24 cellular contexts compared by ENCODE assay signal in the genomic region with DNA sequence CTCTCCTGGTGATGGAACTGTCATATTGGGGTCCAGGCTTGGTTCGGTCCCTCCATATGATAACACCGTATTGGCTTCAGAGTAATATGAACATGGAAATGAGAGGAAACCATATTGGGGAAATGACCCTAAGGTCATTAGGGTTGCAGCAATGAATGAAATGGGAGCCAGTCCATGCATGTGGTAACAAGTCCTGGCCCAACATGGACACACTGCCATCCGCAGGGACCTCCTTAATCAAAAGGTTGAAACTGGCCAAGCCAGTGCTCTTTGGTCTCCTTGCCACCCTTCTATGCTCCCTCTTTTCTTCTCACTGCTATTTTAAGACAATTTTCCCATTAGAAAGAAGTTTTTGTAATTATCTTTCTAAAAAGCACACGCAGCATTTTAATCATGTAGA. TPM values are rescaled to one million over a fixed set of nuclear protein-coding genes. Genes with fewer than 3 reads are reported as not detected.
"Had no signal": no experiment of that assay in that cellular context is flagged by ENCODE, and none has a peak within 500 bp of the region (broad histone marks: within the 10 kb centered on the region; RNA-seq: fewer than 3 reads in every experiment).

No MANE protein-coding gene starts in this region.

- H3K27ac ChIP-seq: brain microvascular endothelial cell, epithelial cell of prostate had no signal

- DNase-seq: activated CD4-positive, alpha-beta memory T cell treated with anti-CD3 and anti-CD28 coated beads for 36 hours; activated CD4-positive, alpha-beta T cell treated with anti-CD3 and anti-CD28 coated beads for 36 hours; activated CD4-positive, alpha-beta T cell treated with anti-CD3 and anti-CD28 coated beads, Interleukin-2, amount 10 ng/mL, durations not matched to agents 24 days and 14 days; activated CD4-positive, CD25-positive, alpha-beta regulatory T cell; activated CD4-positive, CD25-positive, alpha-beta regulatory T cell treated with anti-CD3 and anti-CD28 coated beads, Interleukin-2, amount 50 U/mL, for 72 hours; activated CD8-positive, alpha-beta memory T cell treated with anti-CD3 and anti-CD28 coated beads, Interleukin-2, amount 10 ng/mL, durations not matched to agents 7 days and 5 days; activated CD8-positive, alpha-beta memory T cell treated with anti-CD3 and anti-CD28 coated beads, Interleukin-2, amount 50 U/mL, for 4 hours; activated CD8-positive, alpha-beta T cell treated with anti-CD3 and anti-CD28 coated beads, Interleukin-2, amount 10 ng/mL, durations not matched to agents 7 days and 5 days; activated effector memory CD4-positive, alpha-beta T cell treated with anti-CD3 and anti-CD28 coated beads, Interleukin-2, amount 50 U/mL, for 16 hours; activated naive CD4-positive, alpha-beta T cell treated with anti-CD3 and anti-CD28 coated beads for 36 hours; activated naive CD8-positive, alpha-beta T cell treated with anti-CD3 and anti-CD28 coated beads, Interleukin-2, amount 10 ng/mL, durations not matched to agents 7 days and 5 days; activated T-cell treated with anti-CD3 and anti-CD28 coated beads, Interleukin-2, amount 50 U/mL, for 1 hour; activated T-cell treated with anti-CD3 and anti-CD28 coated beads, Interleukin-2, amount 50 U/mL, for 48 hours; brain microvascular endothelial cell; effector CD8-positive, alpha-beta T cell; foreskin fibroblast; head of caudate nucleus; T-helper 2 cell had no signal

- H3K27me3 ChIP-seq: brain microvascular endothelial cell had no signal

- H3K4me1 Mint-ChIP-seq: activated CD4-positive, alpha-beta T cell treated with anti-CD3 and anti-CD28 coated beads for 36 hours; activated CD8-positive, alpha-beta memory T cell treated with anti-CD3 and anti-CD28 coated beads, Interleukin-2, amount 10 ng/mL, durations not matched to agents 7 days and 5 days; activated naive CD8-positive, alpha-beta T cell treated with anti-CD3 and anti-CD28 coated beads, Interleukin-2, amount 10 ng/mL, durations not matched to agents 7 days and 5 days; central memory CD8-positive, alpha-beta T cell had no signal

- H3K36me3 ChIP-seq: brain microvascular endothelial cell had no signal

- H3K4me3 Mint-ChIP-seq: activated CD4-positive, alpha-beta memory T cell treated with anti-CD3 and anti-CD28 coated beads for 36 hours; activated CD4-positive, alpha-beta T cell treated with anti-CD3 and anti-CD28 coated beads for 36 hours; activated CD4-positive, alpha-beta T cell treated with anti-CD3 and anti-CD28 coated beads, Interleukin-2, amount 10 ng/mL, durations not matched to agents 24 days and 14 days; activated CD8-positive, alpha-beta memory T cell treated with anti-CD3 and anti-CD28 coated beads, Interleukin-2, amount 10 ng/mL, durations not matched to agents 7 days and 5 days; activated CD8-positive, alpha-beta T cell treated with anti-CD3 and anti-CD28 coated beads, Interleukin-2, amount 10 ng/mL, durations not matched to agents 7 days and 5 days; activated naive CD4-positive, alpha-beta T cell treated with anti-CD3 and anti-CD28 coated beads for 36 hours; activated naive CD8-positive, alpha-beta T cell treated with anti-CD3 and anti-CD28 coated beads, Interleukin-2, amount 10 ng/mL, durations not matched to agents 7 days and 5 days; activated T-helper 1 cell treated with anti-CD3 and anti-CD28 coated beads, Interleukin-12 subunit alpha, Interleukin-12 subunit beta, Interleukin-2, Interleukin-4 antibody, amounts not matched to agents 30 ng/mL and 10 ng/mL and 1 ng/mL, durations not matched to agents 14 hours and 24 hours and 36 hours; central memory CD8-positive, alpha-beta T cell had no signal

- H3K36me3 Mint-ChIP-seq: activated CD4-positive, alpha-beta memory T cell treated with anti-CD3 and anti-CD28 coated beads for 36 hours; activated naive CD4-positive, alpha-beta T cell treated with anti-CD3 and anti-CD28 coated beads, Interleukin-2, amount 50 U/mL, for 72 hours; activated naive CD8-positive, alpha-beta T cell treated with anti-CD3 and anti-CD28 coated beads, Interleukin-2, amount 10 ng/mL, durations not matched to agents 7 days and 5 days had no signal

- H3K27ac Mint-ChIP-seq: activated CD4-positive, alpha-beta memory T cell treated with anti-CD3 and anti-CD28 coated beads for 36 hours; activated CD4-positive, alpha-beta T cell treated with anti-CD3 and anti-CD28 coated beads for 36 hours; activated CD4-positive, alpha-beta T cell treated with anti-CD3 and anti-CD28 coated beads, Interleukin-2, amount 10 ng/mL, durations not matched to agents 24 days and 14 days; activated CD8-positive, alpha-beta memory T cell treated with anti-CD3 and anti-CD28 coated beads, Interleukin-2, amount 10 ng/mL, durations not matched to agents 7 days and 5 days; activated CD8-positive, alpha-beta T cell treated with anti-CD3 and anti-CD28 coated beads, Interleukin-2, amount 10 ng/mL, durations not matched to agents 7 days and 5 days; activated naive CD4-positive, alpha-beta T cell treated with anti-CD3 and anti-CD28 coated beads for 36 hours; activated naive CD4-positive, alpha-beta T cell treated with anti-CD3 and anti-CD28 coated beads, Interleukin-2, amount 50 U/mL, for 72 hours; activated naive CD8-positive, alpha-beta T cell treated with anti-CD3 and anti-CD28 coated beads, Interleukin-2, amount 10 ng/mL, durations not matched to agents 7 days and 5 days; activated T-helper 1 cell treated with anti-CD3 and anti-CD28 coated beads, Interleukin-12 subunit alpha, Interleukin-12 subunit beta, Interleukin-2, Interleukin-4 antibody, amounts not matched to agents 30 ng/mL and 10 ng/mL and 1 ng/mL, durations not matched to agents 14 hours and 24 hours and 36 hours; activated T-helper 2 cell treated with anti-CD3 and anti-CD28 coated beads, Interferon-gamma antibody, Interleukin-2, Interleukin-4, amounts not matched to agents 10 μg/mL and 5 μg/mL and 100 μg/mL, durations not matched to agents 14 hours and 24 hours and 36 hours had no signal

- H3K9me3 Mint-ChIP-seq: activated CD4-positive, alpha-beta memory T cell treated with anti-CD3 and anti-CD28 coated beads for 36 hours; activated naive CD4-positive, alpha-beta T cell treated with anti-CD3 and anti-CD28 coated beads for 36 hours; activated naive CD8-positive, alpha-beta T cell treated with anti-CD3 and anti-CD28 coated beads, Interleukin-2, amount 10 ng/mL, durations not matched to agents 7 days and 5 days; activated T-helper 1 cell treated with anti-CD3 and anti-CD28 coated beads, Interleukin-12 subunit alpha, Interleukin-12 subunit beta, Interleukin-2, Interleukin-4 antibody, amounts not matched to agents 30 ng/mL and 10 ng/mL and 1 ng/mL, durations not matched to agents 14 hours and 24 hours and 36 hours; central memory CD8-positive, alpha-beta T cell had no signal

- ATAC-seq: activated CD4-positive, alpha-beta T cell treated with anti-CD3 and anti-CD28 coated beads for 36 hours; activated CD8-positive, alpha-beta memory T cell treated with anti-CD3 and anti-CD28 coated beads, Interleukin-2, amount 10 ng/mL, durations not matched to agents 7 days and 5 days; activated CD8-positive, alpha-beta T cell treated with anti-CD3 and anti-CD28 coated beads, Interleukin-2, amount 10 ng/mL, durations not matched to agents 7 days and 5 days; activated naive CD4-positive, alpha-beta T cell treated with anti-CD3 and anti-CD28 coated beads, Interleukin-2, amount 50 U/mL, for 72 hours had no signal

- H3K27me3 Mint-ChIP-seq: activated CD4-positive, alpha-beta T cell treated with anti-CD3 and anti-CD28 coated beads, Interleukin-2, amount 10 ng/mL, durations not matched to agents 24 days and 14 days; activated CD8-positive, alpha-beta memory T cell treated with anti-CD3 and anti-CD28 coated beads, Interleukin-2, amount 10 ng/mL, durations not matched to agents 7 days and 5 days had no signal

RNA-seq across cellular contexts. Expression of a gene that starts 8.3 kb away (rescaled TPM):
- polyA plus RNA-seq: endothelial cell of umbilical vein had no signal
